In the genomic region with DNA sequence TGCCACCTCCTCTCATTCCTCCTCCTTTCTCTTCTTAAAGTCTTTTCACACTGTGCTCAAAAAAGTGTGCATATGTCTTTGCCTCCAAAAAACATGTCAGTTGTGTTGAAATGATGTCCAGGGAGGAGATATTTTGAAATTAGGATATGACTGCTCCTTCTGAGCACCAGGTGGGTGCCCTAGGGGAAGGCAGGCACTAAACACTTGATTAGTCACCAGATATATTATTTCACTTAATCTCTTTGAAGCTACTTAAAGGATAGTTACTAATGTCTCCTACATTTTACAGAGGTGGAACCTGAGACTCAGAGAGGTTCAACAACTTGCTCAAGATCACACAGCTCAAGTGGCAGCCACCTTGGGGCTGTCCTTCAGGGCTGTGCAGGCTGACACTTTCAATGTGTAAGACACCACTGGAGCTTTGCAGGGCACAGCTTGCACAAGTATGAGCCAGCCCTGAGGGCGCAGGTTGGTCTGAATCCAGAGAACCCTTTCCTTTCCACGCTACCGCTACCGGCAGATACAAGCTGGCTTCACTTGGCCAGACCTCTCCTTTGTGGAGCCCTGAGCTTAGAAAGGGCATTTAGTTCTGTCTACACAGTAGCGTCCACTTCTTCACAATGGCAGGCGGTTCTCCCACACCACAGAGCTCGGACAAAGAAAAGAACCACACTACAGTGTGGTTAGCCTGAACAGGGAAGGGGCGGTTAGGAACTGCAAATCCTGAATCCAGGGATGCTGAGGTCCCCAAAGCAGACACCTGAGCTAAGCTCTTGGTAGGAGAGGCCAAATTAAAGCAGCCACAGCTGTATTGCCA, we compare ENCODE assay signal across 1 cellular context.
TF ChIP-seq lines count a peak whose summit lies in the region.

No MANE protein-coding gene starts in this region.

TF ChIP-seq in HCT116, 20 proteins besides CTCF, POLR2A, EP300 and RAD21 (continued from another document):
- TF ChIP-seq, protein P1, sequence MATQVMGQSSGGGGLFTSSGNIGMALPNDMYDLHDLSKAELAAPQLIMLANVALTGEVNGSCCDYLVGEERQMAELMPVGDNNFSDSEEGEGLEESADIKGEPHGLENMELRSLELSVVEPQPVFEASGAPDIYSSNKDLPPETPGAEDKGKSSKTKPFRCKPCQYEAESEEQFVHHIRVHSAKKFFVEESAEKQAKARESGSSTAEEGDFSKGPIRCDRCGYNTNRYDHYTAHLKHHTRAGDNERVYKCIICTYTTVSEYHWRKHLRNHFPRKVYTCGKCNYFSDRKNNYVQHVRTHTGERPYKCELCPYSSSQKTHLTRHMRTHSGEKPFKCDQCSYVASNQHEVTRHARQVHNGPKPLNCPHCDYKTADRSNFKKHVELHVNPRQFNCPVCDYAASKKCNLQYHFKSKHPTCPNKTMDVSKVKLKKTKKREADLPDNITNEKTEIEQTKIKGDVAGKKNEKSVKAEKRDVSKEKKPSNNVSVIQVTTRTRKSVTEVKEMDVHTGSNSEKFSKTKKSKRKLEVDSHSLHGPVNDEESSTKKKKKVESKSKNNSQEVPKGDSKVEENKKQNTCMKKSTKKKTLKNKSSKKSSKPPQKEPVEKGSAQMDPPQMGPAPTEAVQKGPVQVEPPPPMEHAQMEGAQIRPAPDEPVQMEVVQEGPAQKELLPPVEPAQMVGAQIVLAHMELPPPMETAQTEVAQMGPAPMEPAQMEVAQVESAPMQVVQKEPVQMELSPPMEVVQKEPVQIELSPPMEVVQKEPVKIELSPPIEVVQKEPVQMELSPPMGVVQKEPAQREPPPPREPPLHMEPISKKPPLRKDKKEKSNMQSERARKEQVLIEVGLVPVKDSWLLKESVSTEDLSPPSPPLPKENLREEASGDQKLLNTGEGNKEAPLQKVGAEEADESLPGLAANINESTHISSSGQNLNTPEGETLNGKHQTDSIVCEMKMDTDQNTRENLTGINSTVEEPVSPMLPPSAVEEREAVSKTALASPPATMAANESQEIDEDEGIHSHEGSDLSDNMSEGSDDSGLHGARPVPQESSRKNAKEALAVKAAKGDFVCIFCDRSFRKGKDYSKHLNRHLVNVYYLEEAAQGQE (IDR thresholded peaks at IDR 0.05; ENCODE audit: low read depth) = no peak
- TF ChIP-seq ZNF274 (IDR thresholded peaks at IDR 0.05; ENCODE audit: low read depth, low read length) (no peak), CEBPB (IDR thresholded peaks at IDR 0.05; ENCODE audit: low read depth) (no peak), EZH2phosphoT487 (IDR thresholded peaks at IDR 0.05; ENCODE audit: borderline replicate concordance) (no peak), POLR2AphosphoS5 (IDR thresholded peaks at IDR 0.05; ENCODE audit: low read depth, low read length) (no peak)
- TF ChIP-seq, protein P2, sequence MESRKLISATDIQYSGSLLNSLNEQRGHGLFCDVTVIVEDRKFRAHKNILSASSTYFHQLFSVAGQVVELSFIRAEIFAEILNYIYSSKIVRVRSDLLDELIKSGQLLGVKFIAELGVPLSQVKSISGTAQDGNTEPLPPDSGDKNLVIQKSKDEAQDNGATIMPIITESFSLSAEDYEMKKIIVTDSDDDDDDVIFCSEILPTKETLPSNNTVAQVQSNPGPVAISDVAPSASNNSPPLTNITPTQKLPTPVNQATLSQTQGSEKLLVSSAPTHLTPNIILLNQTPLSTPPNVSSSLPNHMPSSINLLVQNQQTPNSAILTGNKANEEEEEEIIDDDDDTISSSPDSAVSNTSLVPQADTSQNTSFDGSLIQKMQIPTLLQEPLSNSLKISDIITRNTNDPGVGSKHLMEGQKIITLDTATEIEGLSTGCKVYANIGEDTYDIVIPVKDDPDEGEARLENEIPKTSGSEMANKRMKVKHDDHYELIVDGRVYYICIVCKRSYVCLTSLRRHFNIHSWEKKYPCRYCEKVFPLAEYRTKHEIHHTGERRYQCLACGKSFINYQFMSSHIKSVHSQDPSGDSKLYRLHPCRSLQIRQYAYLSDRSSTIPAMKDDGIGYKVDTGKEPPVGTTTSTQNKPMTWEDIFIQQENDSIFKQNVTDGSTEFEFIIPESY (IDR thresholded peaks at IDR 0.05; ENCODE audit: extremely low read depth, insufficient replicate concordance, low read length) = no peak
- TF ChIP-seq, protein P3, sequence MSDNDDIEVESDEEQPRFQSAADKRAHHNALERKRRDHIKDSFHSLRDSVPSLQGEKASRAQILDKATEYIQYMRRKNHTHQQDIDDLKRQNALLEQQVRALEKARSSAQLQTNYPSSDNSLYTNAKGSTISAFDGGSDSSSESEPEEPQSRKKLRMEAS (IDR thresholded peaks at IDR 0.05) = no peak
- TF ChIP-seq, protein P4, sequence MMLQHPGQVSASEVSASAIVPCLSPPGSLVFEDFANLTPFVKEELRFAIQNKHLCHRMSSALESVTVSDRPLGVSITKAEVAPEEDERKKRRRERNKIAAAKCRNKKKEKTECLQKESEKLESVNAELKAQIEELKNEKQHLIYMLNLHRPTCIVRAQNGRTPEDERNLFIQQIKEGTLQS (IDR thresholded peaks at IDR 0.05) = no peak
